ENCODE assay signal across 8 cellular contexts in genomic region chr5:177671035-177671754, GRCh38.
DNase-seq lines count a peak whose midpoint lies in the region; ATAC-seq, FAIRE-seq and TF ChIP-seq lines count a peak whose summit lies in the region.
"Not testable (repeated sequence)": the region's sequence is repeated elsewhere in the genome, so short reads cannot be mapped to it uniquely, and the experiment has no call there.

No MANE protein-coding gene starts in this region.

- peak; percentile 67 to 85 for ATAC-seq in A549
- peak; percentile 30 for ATAC-seq in GM19023 (IDR thresholded peaks at IDR 0.05; ENCODE audit: unreplicated experiment)
- peak; percentile 67 for ATAC-seq in HCT116
- peak; percentile 33 for ATAC-seq in HG03280 (IDR thresholded peaks at IDR 0.05; ENCODE audit: unreplicated experiment)
- ATAC-seq in T-cell (replicated peaks in 1 of 4), result peak; percentile 15 to 34 (median 24)
- peak; percentile 57 for ATAC-seq in GM12878
- ATAC-seq in right cardiac atrium, result peak; percentile 73 to 78

- H2AFZ ChIP-seq in HCT116 (ENCODE audit: low read depth, low read length, poor library complexity, severe bottlenecking); GM12878 (ENCODE audit: control insufficient read depth, low read depth, low read length): not testable (repeated sequence)

- H3K4me1 Mint-ChIP-seq in T-cell, result peaks cover 13 to 19% (median 17%) of the 10 kb centered on the region in 3 donors

- POLR2A ChIA-PET in A549 (lab: Yijun Ruan, JAX); HCT116 (lab: Charles Lee); T-cell (lab: Charles Lee); GM12878 (lab: Charles Lee): not testable (repeated sequence)

- not testable (repeated sequence) for H4K20me1 ChIP-seq in HCT116 (ENCODE audit: insufficient read depth); GM12878 (ENCODE audit: control insufficient read depth, insufficient read depth)

- H3K79me2 ChIP-seq in HCT116 (ENCODE audit: insufficient read depth, low read length); GM12878 (ENCODE audit: control insufficient read depth, insufficient read depth, low read length): not testable (repeated sequence)

- H3K4me1 ChIP-seq in A549; HCT116 (ENCODE audit: control insufficient read depth in 1 of 2, insufficient read depth in 2 of 2, low read length in 2 of 2); GM12878 (ENCODE audit: control insufficient read depth, insufficient read depth, low read length); right cardiac atrium (ENCODE audit: control insufficient read depth, insufficient read depth, low read length); rectal smooth muscle tissue (ENCODE audit: control insufficient read depth, insufficient read depth, low read length): not testable (repeated sequence)

- not testable (repeated sequence) for TF ChIP-seq POLR2A in A549 (IDR thresholded peaks at IDR 0.05; ENCODE audit: low read length); HCT116 (IDR thresholded peaks at IDR 0.05; ENCODE audit: borderline replicate concordance, extremely low read depth, insufficient read depth, insufficient read length); GM12878 (IDR thresholded peaks at IDR 0.05; ENCODE audit: low read depth, low read length)

- in situ Hi-C loops in GM12878 (cut with MboI), result not testable (repeated sequence)

- DNase-seq in A549 (ENCODE audit: low read depth in 1 of 2, low spot score in 1 of 2); HCT116 (ENCODE audit: low read depth, low spot score); GM12878 (ENCODE audit: low read depth, low spot score); right cardiac atrium: not testable (repeated sequence)
- DNase-seq in T-cell, result peak in 2 of 34 experiments; percentile 3 to 5

- H3K36me3 ChIP-seq in HCT116 (ENCODE audit: control insufficient read depth in 1 of 2, insufficient read depth in 2 of 2, low read length in 2 of 2); GM12878 (ENCODE audit: control insufficient read depth in 2 of 2, insufficient read depth in 2 of 2, low read length in 1 of 2); rectal smooth muscle tissue (ENCODE audit: control insufficient read depth, insufficient read depth, low read length): not testable (repeated sequence)

- SMC1A ChIA-PET in GM12878 (lab: Charles Lee; ENCODE audit: uncharacterized antibody, unreplicated experiment), result not testable (repeated sequence)

- not testable (repeated sequence) for H3K9me3 Mint-ChIP-seq in T-cell

- CTCF ChIA-PET in A549 (lab: Yijun Ruan, JAX); HCT116 (lab: Charles Lee); T-cell (lab: Charles Lee); GM12878 (lab: Yijun Ruan, JAX): not testable (repeated sequence)

- 73% methylated on average over 9 of the region's 37 CpGs for WGBS in A549 (ENCODE audit: missing lambda C conversion rate)
- 1% methylated on average over 7 of the region's 37 CpGs for WGBS in GM12878 (ENCODE audit: insufficient coverage, insufficient replicate concordance, low lambda C conversion rate, missing lambda C conversion rate)
- 27% methylated on average over 7 of the region's 37 CpGs for WGBS in right cardiac atrium

- not testable (repeated sequence) for TF ChIP-seq EP300 in A549 (IDR thresholded peaks at IDR 0.05); GM12878 (IDR thresholded peaks at IDR 0.05; ENCODE audit: borderline replicate concordance in 1 of 2, control insufficient read depth in 1 of 2, low read depth in 2 of 2, low read length in 2 of 2)

- TF ChIP-seq RAD21 in A549 (conservative IDR thresholded peaks at IDR 0.05 in 1 of 2, IDR thresholded peaks at IDR 0.05 in 1 of 2); HCT116 (IDR thresholded peaks at IDR 0.05; ENCODE audit: low read depth); GM12878 (IDR thresholded peaks at IDR 0.05; ENCODE audit: insufficient read depth, low read depth, low read length): not testable (repeated sequence)

- BruUV-seq in HCT116 (replicated peaks; lab: Mats Ljungman, UMichigan) (TSS peak; percentile 70), GM12878 (replicated peaks; lab: Mats Ljungman, UMichigan) (TSS peak; percentile 73)

- H3K27me3 ChIP-seq in HCT116 (ENCODE audit: insufficient read depth, low read length); GM12878 (replicated peaks in 1 of 2; ENCODE audit: control insufficient read depth in 2 of 2, insufficient read depth in 2 of 2, low read length in 1 of 2); right cardiac atrium (ENCODE audit: control insufficient read depth, insufficient read depth); rectal smooth muscle tissue (ENCODE audit: control insufficient read depth, insufficient read depth, low read length): not testable (repeated sequence)

- H3K4me3 Mint-ChIP-seq in T-cell, result peak overlapping the region in 1 of 3 donors; percentile 37

- intact Hi-C loops in HCT116 (cut with micrococcal nuclease); GM12878 (cut with micrococcal nuclease; ENCODE audit: unreplicated experiment); right cardiac atrium (cut with DNase I): not testable (repeated sequence)

- not testable (repeated sequence) for H3K27ac ChIP-seq in A549; HCT116 (ENCODE audit: low read depth, low read length); GM12878 (ENCODE audit: control insufficient read depth, insufficient read depth); right cardiac atrium (ENCODE audit: low read length); rectal smooth muscle tissue (ENCODE audit: low read depth, low read length)

- H3K4me3 ChIP-seq in A549 (peak overlapping the region; percentile 32; the same call in 1 of the 3 replicates), HCT116 (replicated peaks in 1 of 2; ENCODE audit: low read depth in 1 of 2, low read length in 2 of 2) (peak overlapping the region; percentile 26 to 34; a peak in 3 of 4 replicates), GM12878 (peak overlapping the region; percentile 55; the same call in 1 of the 2 replicates), rectal smooth muscle tissue (ENCODE audit: low read length) (peak overlapping the region; percentile 41)
- not testable (repeated sequence) for H3K4me3 ChIP-seq in right cardiac atrium (ENCODE audit: low read length)

- not testable (repeated sequence) for FAIRE-seq in A549 (lab: Jason Lieb, UNC)
- peak; percentile 84 for FAIRE-seq in GM12878 (lab: Jason Lieb, UNC)

- not testable (repeated sequence) for H3K9me3 ChIP-seq in A549; HCT116 (ENCODE audit: control insufficient read depth in 1 of 2, insufficient read depth in 1 of 2, low read depth in 1 of 2, low read length in 2 of 2); GM12878 (replicated peaks; ENCODE audit: control insufficient read depth, insufficient read depth, low read length); right cardiac atrium (ENCODE audit: control insufficient read depth, low read length)

- not testable (repeated sequence) for H3K27me3 Mint-ChIP-seq in T-cell

- H3K9me2 ChIP-seq in HCT116 (ENCODE audit: insufficient read depth), result not testable (repeated sequence)

- not testable (repeated sequence) for TF ChIP-seq CTCF in A549 (IDR thresholded peaks at IDR 0.05); HCT116 (IDR thresholded peaks at IDR 0.05 in 2 of 3, conservative IDR thresholded peaks at IDR 0.05 in 1 of 3; ENCODE audit: borderline replicate concordance in 1 of 3, insufficient read depth in 1 of 3, low read depth in 2 of 3, low read length in 2 of 3); GM12878 (IDR thresholded peaks at IDR 0.05 in 2 of 3, conservative IDR thresholded peaks at IDR 0.05 in 1 of 3; ENCODE audit: control insufficient read depth in 2 of 3, extremely low read depth in 1 of 3, insufficient read depth in 1 of 3, low read depth in 3 of 3, low read length in 3 of 3)

- H3K9ac ChIP-seq in HCT116 (ENCODE audit: low read length); GM12878 (ENCODE audit: control insufficient read depth, insufficient read depth, low read length); rectal smooth muscle tissue (ENCODE audit: low read length): not testable (repeated sequence)

- peak overlapping the region; percentile 57; the same call in 2 of the 3 replicates for H3K4me2 ChIP-seq in A549
- H3K4me2 ChIP-seq in HCT116 (ENCODE audit: low read length), result peak overlapping the region; percentile 43
- H3K4me2 ChIP-seq in GM12878 (ENCODE audit: control insufficient read depth, insufficient read depth), result peak overlapping the region; percentile 30; the same call in 1 of the 2 replicates

- not testable (repeated sequence) for H3K27ac Mint-ChIP-seq in T-cell

- RAD21 ChIA-PET in HCT116 (lab: Charles Lee; ENCODE audit: low non-redundant PET in 1 of 2, low total read pairs in 2 of 2, uncharacterized antibody in 2 of 2, unreplicated experiment in 2 of 2); GM12878 (lab: Charles Lee; ENCODE audit: unreplicated experiment): not testable (repeated sequence)

- H3K36me3 Mint-ChIP-seq in T-cell, result not testable (repeated sequence)

Comparison
In these comparisons a context has a peak if more than half of its experiments do, and no peak if none do; other contexts are left out.
1. ATAC-seq: peak in every context shown above with its lines; median percentile 76 in A549; 76 in right cardiac atrium; 67 in HCT116; 57 in GM12878; 33 in HG03280; 30 in GM19023; 24 in T-cell.